ENCODE assay signal across 24 cellular contexts in genomic region chr14:91570021-91570420, GRCh38.
"Had no signal": no experiment of that assay in that cellular context is flagged by ENCODE, and none has a peak within 500 bp of the region (broad histone marks: within the 10 kb centered on the region; RNA-seq: fewer than 3 reads in every experiment).

No MANE protein-coding gene starts in this region.

- H3K4me3 ChIP-seq: coronary artery, gastroesophageal sphincter, left ventricle myocardium inferior, lower lobe of right lung, prostate gland, right lobe of liver, spleen, thoracic aorta, transverse colon had no signal

- H3K27me3 ChIP-seq: right lobe of liver had no signal

- H3K27ac Mint-ChIP-seq: memory B cell; natural killer cell treated with Interleukin-12 subunit alpha and Interleukin-12 subunit beta and Interleukin-15 and Interleukin-18, amount 100 ng/mL, for 72 hours; stimulated activated memory B cell treated with anti-CD40 and anti-IgM and Interleukin-4, amounts not matched to agents 10 μg/mL and 1 μg/mL and 100 μg/mL, for 72 hours had no signal

- H3K36me3 ChIP-seq: gastroesophageal sphincter, left ventricle myocardium inferior, lower lobe of right lung, prostate gland, right lobe of liver, spleen, thoracic aorta, transverse colon had no signal

- H3K27ac ChIP-seq: coronary artery, gastroesophageal sphincter, left ventricle myocardium inferior, lower lobe of right lung, parathyroid adenoma, prostate gland, right lobe of liver, spleen, thoracic aorta, transverse colon had no signal

- H3K4me3 Mint-ChIP-seq: memory B cell; natural killer cell treated with Interleukin-12 subunit alpha and Interleukin-12 subunit beta and Interleukin-15 and Interleukin-18, amount 100 ng/mL, for 72 hours; stimulated activated memory B cell treated with anti-CD40 and anti-IgM and Interleukin-4, amounts not matched to agents 10 μg/mL and 1 μg/mL and 100 μg/mL, for 72 hours; stimulated activated naive CD8-positive, alpha-beta T cell treated with anti-CD3 and anti-CD28 coated beads, Interleukin-15, Interleukin-2, amounts not matched to agents 100 ng/mL and 50 ng/mL, for 24 hours had no signal

- ATAC-seq: esophagus mucosa; gastroesophageal sphincter; left cardiac atrium; lower lobe of right lung; natural killer cell treated with Interleukin-12 subunit alpha and Interleukin-12 subunit beta and Interleukin-15 and Interleukin-18, amount 100 ng/mL, for 72 hours; right lobe of liver; stimulated activated memory B cell treated with anti-CD40 and anti-IgM and Interleukin-4, amounts not matched to agents 10 μg/mL and 1 μg/mL and 100 μg/mL, for 72 hours had no signal

- DNase-seq: effector CD8-positive, alpha-beta T cell; glutamatergic neuron; kidney; left cardiac atrium; left ventricle myocardium inferior; lower lobe of right lung; midbrain; retina; right lobe of liver; spleen; stimulated activated CD4-positive, alpha-beta T cell treated with anti-CD3 and anti-CD28 coated beads, Interleukin-15, amount 100 ng/mL, for 24 hours; stimulated activated CD4-positive, alpha-beta T cell treated with anti-CD3 and anti-CD28 coated beads, Interleukin-1b, Interleukin-23, amount 100 ng/mL, for 48 hours; stimulated activated CD4-positive, alpha-beta T cell treated with anti-CD3 and anti-CD28 coated beads, Interleukin-4, amount 100 ng/mL, for 24 hours; transverse colon had no signal

- H3K36me3 Mint-ChIP-seq: natural killer cell treated with Interleukin-12 subunit alpha and Interleukin-12 subunit beta and Interleukin-15 and Interleukin-18, amount 100 ng/mL, for 72 hours; stimulated activated memory B cell treated with anti-CD40 and anti-IgM and Interleukin-4, amounts not matched to agents 10 μg/mL and 1 μg/mL and 100 μg/mL, for 72 hours had no signal

- H3K9me3 ChIP-seq: gastroesophageal sphincter, left ventricle myocardium inferior, lower lobe of right lung, prostate gland, right lobe of liver, thoracic aorta, transverse colon had no signal

- H3K4me1 ChIP-seq: parathyroid adenoma, prostate gland, right lobe of liver had no signal

- H3K9me3 Mint-ChIP-seq: memory B cell; natural killer cell treated with Interleukin-12 subunit alpha and Interleukin-12 subunit beta and Interleukin-15 and Interleukin-18, amount 100 ng/mL, for 72 hours; stimulated activated memory B cell treated with anti-CD40 and anti-IgM and Interleukin-4, amounts not matched to agents 10 μg/mL and 1 μg/mL and 100 μg/mL, for 72 hours; stimulated activated naive CD8-positive, alpha-beta T cell treated with anti-CD3 and anti-CD28 coated beads, Interleukin-15, Interleukin-2, amounts not matched to agents 100 ng/mL and 50 ng/mL, for 24 hours had no signal
